ENCODE assay signal across 17 cellular contexts in genomic region chr6:29968130-29968529, GRCh38. TPM values are rescaled to one million over a fixed set of nuclear protein-coding genes. Genes with fewer than 3 reads are reported as not detected.
DNase-seq lines count a peak whose midpoint lies in the region; ATAC-seq, FAIRE-seq and TF ChIP-seq lines count a peak whose summit lies in the region.
"Had no signal": no experiment of that assay in that cellular context is flagged by ENCODE, and none has a peak within 500 bp of the region (broad histone marks: within the 10 kb centered on the region; RNA-seq: fewer than 3 reads in every experiment).

No MANE protein-coding gene starts in this region.

- H3K9me3 Mint-ChIP-seq in Calu3 (ENCODE audit: low read depth, unreplicated experiment) (no peaks in the 10 kb centered on the region), Caco-2 (ENCODE audit: unreplicated experiment) (no peaks in the 10 kb centered on the region)
- H3K9me3 Mint-ChIP-seq: activated CD4-positive, alpha-beta T cell treated with anti-CD3 and anti-CD28 coated beads, Interleukin-2, amount 10 ng/mL, durations not matched to agents 7 days and 5 days; activated T-helper 1 cell treated with anti-CD3 and anti-CD28 coated beads, Interleukin-12 subunit alpha, Interleukin-12 subunit beta, Interleukin-2, Interleukin-4 antibody, amounts not matched to agents 30 ng/mL and 10 ng/mL and 1 ng/mL, durations not matched to agents 14 hours and 24 hours and 36 hours; CD14-positive monocyte; stimulated activated naive CD8-positive, alpha-beta T cell treated with anti-CD3 and anti-CD28 coated beads, Interleukin-15, amount 100 ng/mL, for 72 hours; T-helper 1 cell treated with Interleukin-12 subunit alpha and Interleukin-12 subunit beta and Interleukin-4 antibody, amounts not matched to agents 30 μg/mL and 1 μg/mL, for 36 hours had no signal

- no peak for TF ChIP-seq POLR2A in HepG2 (IDR thresholded peaks at IDR 0.05; ENCODE audit: insufficient read depth in 1 of 2, low read depth in 2 of 2, low read length in 2 of 2)

- intact Hi-C loops in Calu3 (cut with micrococcal nuclease; ENCODE audit: unreplicated experiment), result loop anchor here (5.0 kb wide), 2 partner anchors 39 to 121 kb away; no protein-coding TSS in a partner anchor
- intact Hi-C loops in HepG2 (cut with micrococcal nuclease; ENCODE audit: unreplicated experiment), result loop anchor here (5.0 kb wide), 1 partner anchor 61 kb away; no protein-coding TSS in a partner anchor
- intact Hi-C loops in Caco-2 (cut with micrococcal nuclease; ENCODE audit: unreplicated experiment), result no loop called here

- H3K27ac ChIP-seq in HepG2 (ENCODE audit: extremely low read length, insufficient read depth, low read length), result peak overlapping the region; percentile 84

- in situ Hi-C loops in astrocyte of the spinal cord (cut with HindIII; ENCODE audit: low sequenced_read_pairs), result no loop called here
- in situ Hi-C loops in HepG2 (cut with HindIII; ENCODE audit: extremely low pct_ligation_motif_present, low pct_unique_long_range_greater_than_20kb), result no loop called here

- H3K27me3 Mint-ChIP-seq in Calu3 (ENCODE audit: unreplicated experiment) (no peaks in the 10 kb centered on the region), Caco-2 (ENCODE audit: insufficient read depth, unreplicated experiment) (peaks cover 4% of the 10 kb centered on the region)

- TF ChIP-seq CTCF in Calu3 (IDR thresholded peaks at IDR 0.05; ENCODE audit: unreplicated experiment) (no peak), astrocyte of the spinal cord (IDR thresholded peaks at IDR 0.05; ENCODE audit: low read depth, low read length) (no peak), HepG2 (CRISPR knock-in tag; IDR thresholded peaks at IDR 0.05) (no peak), Caco-2 (IDR thresholded peaks at IDR 0.05; ENCODE audit: insufficient read depth in 1 of 2, low read depth in 1 of 2, low read length in 1 of 2, severe bottlenecking in 1 of 2, unreplicated experiment in 1 of 2) (no peak), D721Med (IDR thresholded peaks at IDR 0.05; ENCODE audit: insufficient read depth, missing control alignments) (no peak)

- POLR2A ChIA-PET in HepG2 (lab: Yijun Ruan, JAX) (interaction anchor here (1.0 to 4.8 kb wide), 3 partner anchors 8 to 20 kb away, joined by 4 to 76 read pairs (median 7); no protein-coding TSS in a partner anchor), Caco-2 (lab: Charles Lee) (no interaction called here)

- peaks cover 45% of the 10 kb centered on the region for H3K4me1 Mint-ChIP-seq in Calu3 (ENCODE audit: low read depth, unreplicated experiment)
- peaks cover 21% of the 10 kb centered on the region for H3K4me1 Mint-ChIP-seq in Caco-2 (ENCODE audit: low read depth, unreplicated experiment)

- H3K4me3 Mint-ChIP-seq in Calu3 (ENCODE audit: low read depth, unreplicated experiment) (no peak overlapping the region), Caco-2 (ENCODE audit: unreplicated experiment) (no peak overlapping the region)
- H3K4me3 Mint-ChIP-seq: activated CD4-positive, alpha-beta T cell treated with anti-CD3 and anti-CD28 coated beads, Interleukin-2, amount 10 ng/mL, durations not matched to agents 7 days and 5 days; activated T-helper 1 cell treated with anti-CD3 and anti-CD28 coated beads, Interleukin-12 subunit alpha, Interleukin-12 subunit beta, Interleukin-2, Interleukin-4 antibody, amounts not matched to agents 30 ng/mL and 10 ng/mL and 1 ng/mL, durations not matched to agents 14 hours and 24 hours and 36 hours; CD14-positive monocyte; T-helper 1 cell treated with Interleukin-12 subunit alpha and Interleukin-12 subunit beta and Interleukin-4 antibody, amounts not matched to agents 30 μg/mL and 1 μg/mL, for 36 hours had no signal

- DNase-seq in Calu3, result peak; percentile 57
- no peak for DNase-seq in HTR-8/SVneo (ENCODE audit: insufficient read length, low spot score)
- peak; percentile 34 for DNase-seq in astrocyte of the spinal cord (ENCODE audit: low read depth, low spot score)
- peak; percentile 35 for DNase-seq in HepG2 (ENCODE audit: low spot score)
- DNase-seq in Caco-2, result no peak
- no peak for DNase-seq in T-helper 2 cell
- DNase-seq in D721Med (ENCODE audit: insufficient read length, low spot score), result no peak
- DNase-seq in NCI-H2171 (lab: John Stamatoyannopoulos, UW), result no peak
- DNase-seq: activated CD4-positive, alpha-beta T cell treated with anti-CD3 and anti-CD28 coated beads, Interleukin-2, amount 10 ng/mL, durations not matched to agents 7 days and 5 days; hippocampal formation; mesendoderm; stimulated activated CD4-positive, alpha-beta T cell treated with anti-CD3 and anti-CD28 coated beads, Interleukin-4, amount 100 ng/mL, for 4 hours; stimulated activated naive CD8-positive, alpha-beta T cell treated with anti-CD3 and anti-CD28 coated beads, Interleukin-15, amount 100 ng/mL, for 72 hours had no signal

- no peak overlapping the region for H3K9ac ChIP-seq in HepG2 (ENCODE audit: insufficient read depth, low read depth, low read length)

- no peak for TF ChIP-seq RAD21 in HepG2 (CRISPR knock-in tag; IDR thresholded peaks at IDR 0.05)

- H3K79me2 ChIP-seq in HepG2 (ENCODE audit: insufficient read depth, low read length), result peaks cover 9% of the 10 kb centered on the region

- FAIRE-seq in HTR-8/SVneo (lab: Jason Lieb, UNC) (peak; percentile 38), HepG2 (lab: Jason Lieb, UNC) (no peak), D721Med (lab: Jason Lieb, UNC) (no peak)

- no peaks in the 10 kb centered on the region for H4K20me1 ChIP-seq in HepG2 (ENCODE audit: insufficient read depth, low read length)

- WGBS in HepG2 (ENCODE audit: low lambda C conversion rate), result 72% methylated on average over 2 of the region's 2 CpGs

- H3K4me3 ChIP-seq in astrocyte of the spinal cord (ENCODE audit: low read depth, low read length) (no peak overlapping the region), HepG2 (replicated peaks in 1 of 3; ENCODE audit: insufficient read depth in 1 of 3, low read depth in 2 of 3, low read length in 3 of 3) (no peak overlapping the region), Caco-2 (ENCODE audit: low read depth, low read length) (no peak overlapping the region)
- H3K4me3 ChIP-seq: ascending aorta had no signal

- peaks cover 19% of the 10 kb centered on the region for H3K36me3 Mint-ChIP-seq in Calu3 (ENCODE audit: insufficient read depth, unreplicated experiment)
- no peaks in the 10 kb centered on the region for H3K36me3 Mint-ChIP-seq in Caco-2 (ENCODE audit: insufficient read depth, unreplicated experiment)

- peaks cover 34% of the 10 kb centered on the region for H3K4me1 ChIP-seq in HepG2 (ENCODE audit: insufficient read depth, low read length)
- peaks cover 35% of the 10 kb centered on the region for H3K4me1 ChIP-seq in Caco-2

- no peak for ATAC-seq in HepG2
- ATAC-seq: stimulated activated naive CD8-positive, alpha-beta T cell treated with anti-CD3 and anti-CD28 coated beads, Interleukin-15, amount 100 ng/mL, for 72 hours had no signal

- H3K4me2 ChIP-seq in HepG2 (ENCODE audit: low read depth, low read length), result no peak overlapping the region

- H3K9me3 ChIP-seq in HepG2 (ENCODE audit: low read length) (no peaks in the 10 kb centered on the region), Caco-2 (no peaks in the 10 kb centered on the region)
- H3K9me3 ChIP-seq: ascending aorta had no signal

- H3K36me3 ChIP-seq in HepG2 (replicated peaks in 1 of 2; ENCODE audit: control insufficient read depth in 1 of 2, insufficient read depth in 2 of 2, low read length in 2 of 2) (no peaks in the 10 kb centered on the region), Caco-2 (ENCODE audit: control insufficient read depth, insufficient read depth, low read length) (no peaks in the 10 kb centered on the region)
- H3K36me3 ChIP-seq: ascending aorta had no signal

- BruUV-seq in Calu3 (replicated peaks; lab: Mats Ljungman, UMichigan) (no TSS peak), HepG2 (replicated peaks; lab: Mats Ljungman, UMichigan) (no TSS peak), Caco-2 (replicated peaks; lab: Mats Ljungman, UMichigan) (no TSS peak)

- CTCF ChIA-PET in Calu3 (lab: Charles Lee) (interaction anchor here (0.6 to 1.3 kb wide), 3 partner anchors 101 to 165 kb away, joined by 4 to 6 read pairs (median 5); no protein-coding TSS in a partner anchor), HepG2 (lab: Yijun Ruan, JAX; ENCODE audit: low intra/inter-chr PET ratio, low total read pairs) (no interaction called here), Caco-2 (lab: Charles Lee) (interaction anchor here (0.6 kb wide), 1 partner anchor 430 kb away, joined by 3 read pairs; no protein-coding TSS in a partner anchor)

- H3K27me3 ChIP-seq in HepG2 (ENCODE audit: control insufficient read depth in 1 of 2, insufficient read depth in 2 of 2, low read length in 2 of 2) (no peaks in the 10 kb centered on the region; a peak in 1 of 5 replicates), Caco-2 (replicated peaks; ENCODE audit: control insufficient read depth, insufficient read depth, low read length) (no peaks in the 10 kb centered on the region)
- H3K27me3 ChIP-seq: ascending aorta had no signal

- no peak overlapping the region for H2AFZ ChIP-seq in HepG2 (ENCODE audit: low read length)

- H3K27ac Mint-ChIP-seq in Calu3 (ENCODE audit: unreplicated experiment) (no peak overlapping the region), Caco-2 (ENCODE audit: unreplicated experiment) (no peak overlapping the region)
- H3K27ac Mint-ChIP-seq: stimulated activated naive CD8-positive, alpha-beta T cell treated with anti-CD3 and anti-CD28 coated beads, Interleukin-15, amount 100 ng/mL, for 72 hours; T-helper 1 cell treated with Interleukin-12 subunit alpha and Interleukin-12 subunit beta and Interleukin-4 antibody, amounts not matched to agents 30 μg/mL and 1 μg/mL, for 36 hours had no signal

- no peak for TF ChIP-seq EP300 in HepG2 (IDR thresholded peaks at IDR 0.05; ENCODE audit: low read depth in 2 of 2, low read length in 2 of 2)
- no peak for TF ChIP-seq EP300 in HepG2 (CRISPR knock-in tag; IDR thresholded peaks at IDR 0.05; ENCODE audit: borderline replicate concordance)

RNA-seq across cellular contexts. Expression of gene HLA-A, which starts 25.8 kb away (rescaled TPM):
- total RNA-seq in Calu3 (2022) (451 and 963 TPM in 2 replicates), HepG2 (2016; rRNA removed; fragmentation: Illumina TruSeq; extraction: Trizol) (131 and 345 TPM in 2 replicates), Caco-2 (2022) (192 and 198 TPM in 2 replicates)
- 40.4 and 40.8 TPM in 2 replicates for total RNA-seq in HepG2 (2016; cell fraction: cytosol; rRNA removed; fragmentation: Illumina TruSeq; extraction: Trizol; ENCODE audit: low read depth)
- 123 and 365 TPM in 2 replicates for total RNA-seq in HepG2 (2016; cell fraction: insoluble cytoplasmic fraction; rRNA removed; fragmentation: Illumina TruSeq; extraction: Trizol)
- total RNA-seq in HepG2 (2016; cell fraction: membrane; rRNA removed; fragmentation: Illumina TruSeq; extraction: Trizol), result 56.7 and 57.0 TPM in 2 replicates
- total RNA-seq in HepG2 (2016; cell fraction: nucleus; rRNA removed; fragmentation: Illumina TruSeq; extraction: Trizol), result 268 and 300 TPM in 2 replicates
- 527 and 598 TPM in 2 replicates for polyA plus RNA-seq in HepG2 (2011; rRNA removed)
- polyA plus RNA-seq in HepG2 (2011; cell fraction: cytosol; rRNA removed), result 540 and 603 TPM in 2 replicates
- polyA plus RNA-seq in HepG2 (2011; cell fraction: nucleus; rRNA removed), result 321 and 388 TPM in 2 replicates
- 267 and 414 TPM in 2 replicates for polyA plus RNA-seq in HepG2 (2012)
- 46.2 and 49.2 TPM in 2 replicates for polyA plus RNA-seq in HepG2 (2016; cell fraction: cytosol; fragmentation: Illumina TruSeq; extraction: Trizol; ENCODE audit: low read depth)
- 135 and 142 TPM in 2 replicates for polyA plus RNA-seq in HepG2 (2016; cell fraction: insoluble cytoplasmic fraction; fragmentation: Illumina TruSeq; extraction: Trizol; ENCODE audit: low read depth)
- 49.9 and 54.4 TPM in 2 replicates for polyA plus RNA-seq in HepG2 (2016; cell fraction: membrane; fragmentation: Illumina TruSeq; extraction: Trizol; ENCODE audit: low read depth)
- 529 and 565 TPM in 2 replicates for polyA plus RNA-seq in HepG2 (2016; cell fraction: nucleus; fragmentation: Illumina TruSeq; extraction: Trizol; ENCODE audit: insufficient read depth, low read depth)
- 311 and 488 TPM in 2 replicates for polyA minus RNA-seq in HepG2 (2011; rRNA and poly(A)+ RNA removed; ENCODE audit: low replicate concordance)
- 211 and 252 TPM in 2 replicates for polyA minus RNA-seq in HepG2 (2011; cell fraction: cytosol; rRNA and poly(A)+ RNA removed)
- 56.9 and 83.0 TPM in 2 replicates for polyA minus RNA-seq in HepG2 (2011; cell fraction: nucleus; rRNA and poly(A)+ RNA removed)

Comparison
In these comparisons a context has a peak if more than half of its experiments do, and no peak if none do; other contexts are left out.
1. DNase-seq: peak in Calu3 (single experiment), astrocyte of the spinal cord (single experiment) and HepG2 (single experiment); none in HTR-8/SVneo (single experiment), Caco-2 (0 of 2), T-helper 2 cell (0 of 5), D721Med (single experiment) and NCI-H2171 (single experiment).